1 cellular context compared by ENCODE assay signal in the genomic region with DNA sequence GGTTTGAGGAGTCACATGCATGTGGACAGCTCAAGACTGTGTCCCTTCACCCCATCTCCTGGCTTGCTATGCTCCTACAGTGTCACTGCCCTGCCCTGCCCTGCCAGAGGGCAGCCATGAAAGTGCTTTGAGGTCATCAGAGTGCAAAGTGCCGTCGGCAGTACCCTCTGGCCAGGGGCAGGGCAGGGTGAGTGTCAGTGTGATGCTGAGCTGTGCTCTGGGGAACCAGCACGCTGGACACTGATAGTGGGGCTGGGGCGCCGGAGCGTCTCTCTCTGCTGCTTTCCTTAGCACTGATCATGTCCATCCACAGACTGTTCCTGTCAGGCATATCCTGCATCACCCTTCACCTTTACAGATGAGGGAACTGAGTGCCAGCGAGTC.
TF ChIP-seq lines count a peak whose summit lies in the region.

No MANE protein-coding gene starts in this region.

TF ChIP-seq in HepG2, 621 proteins besides CTCF, POLR2A, EP300 and RAD21:
- no peak for TF ChIP-seq ERF (CRISPR knock-in tag; IDR thresholded peaks at IDR 0.05)
- TF ChIP-seq, protein P1, sequence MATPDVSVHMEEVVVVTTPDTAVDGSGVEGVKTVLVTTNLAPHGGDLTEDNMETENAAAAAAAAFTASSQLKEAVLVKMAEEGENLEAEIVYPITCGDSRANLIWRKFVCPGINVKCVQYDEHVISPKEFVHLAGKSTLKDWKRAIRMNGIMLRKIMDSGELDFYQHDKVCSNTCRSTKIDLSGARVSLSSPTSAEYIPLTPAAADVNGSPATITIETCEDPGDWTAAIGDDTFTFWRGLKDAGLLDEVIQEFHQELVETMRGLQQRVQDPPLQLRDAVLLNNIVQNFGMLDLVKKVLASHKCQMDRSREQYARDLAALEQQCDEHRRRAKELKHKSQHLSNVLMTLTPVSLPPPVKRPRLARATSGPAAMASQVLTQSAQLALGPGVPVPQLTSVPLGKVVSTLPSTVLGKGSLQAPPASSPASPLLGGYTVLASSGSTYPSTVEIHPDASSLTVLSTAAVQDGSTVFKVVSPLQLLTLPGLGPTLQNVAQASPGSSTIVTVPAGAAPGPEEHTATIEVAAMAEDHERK (CRISPR knock-in tag; IDR thresholded peaks at IDR 0.05; ENCODE audit: low read depth): no peak
- TF ChIP-seq CHD4 (IDR thresholded peaks at IDR 0.05; ENCODE audit: borderline replicate concordance, low read length): no peak
- TF ChIP-seq, protein P2, sequence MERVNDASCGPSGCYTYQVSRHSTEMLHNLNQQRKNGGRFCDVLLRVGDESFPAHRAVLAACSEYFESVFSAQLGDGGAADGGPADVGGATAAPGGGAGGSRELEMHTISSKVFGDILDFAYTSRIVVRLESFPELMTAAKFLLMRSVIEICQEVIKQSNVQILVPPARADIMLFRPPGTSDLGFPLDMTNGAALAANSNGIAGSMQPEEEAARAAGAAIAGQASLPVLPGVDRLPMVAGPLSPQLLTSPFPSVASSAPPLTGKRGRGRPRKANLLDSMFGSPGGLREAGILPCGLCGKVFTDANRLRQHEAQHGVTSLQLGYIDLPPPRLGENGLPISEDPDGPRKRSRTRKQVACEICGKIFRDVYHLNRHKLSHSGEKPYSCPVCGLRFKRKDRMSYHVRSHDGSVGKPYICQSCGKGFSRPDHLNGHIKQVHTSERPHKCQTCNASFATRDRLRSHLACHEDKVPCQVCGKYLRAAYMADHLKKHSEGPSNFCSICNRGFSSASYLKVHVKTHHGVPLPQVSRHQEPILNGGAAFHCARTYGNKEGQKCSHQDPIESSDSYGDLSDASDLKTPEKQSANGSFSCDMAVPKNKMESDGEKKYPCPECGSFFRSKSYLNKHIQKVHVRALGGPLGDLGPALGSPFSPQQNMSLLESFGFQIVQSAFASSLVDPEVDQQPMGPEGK (CRISPR knock-in tag; IDR thresholded peaks at IDR 0.05): no peak
- no peak for TF ChIP-seq PHF8 (CRISPR knock-in tag; IDR thresholded peaks at IDR 0.05)
- no peak for TF ChIP-seq ZNF431 (CRISPR knock-in tag; IDR thresholded peaks at IDR 0.05; ENCODE audit: borderline replicate concordance, low read depth)
- TF ChIP-seq, protein P3, sequence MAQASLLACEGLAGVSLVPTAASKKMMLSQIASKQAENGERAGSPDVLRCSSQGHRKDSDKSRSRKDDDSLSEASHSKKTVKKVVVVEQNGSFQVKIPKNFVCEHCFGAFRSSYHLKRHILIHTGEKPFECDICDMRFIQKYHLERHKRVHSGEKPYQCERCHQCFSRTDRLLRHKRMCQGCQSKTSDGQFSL (CRISPR knock-in tag; IDR thresholded peaks at IDR 0.05): no peak
